ENCODE assay signal across 8 cellular contexts in genomic region chr6:10426781-10427279, GRCh38. TPM values are rescaled to one million over a fixed set of nuclear protein-coding genes. Genes with fewer than 3 reads are reported as not detected.
DNase-seq lines count a peak whose midpoint lies in the region; ATAC-seq and TF ChIP-seq lines count a peak whose summit lies in the region.

No MANE protein-coding gene starts in this region.

- BruUV-seq in PC-9 (replicated peaks; lab: Mats Ljungman, UMichigan), result no TSS peak

- no peaks in the 10 kb centered on the region for H3K79me2 ChIP-seq in PC-9 (ENCODE audit: low read depth)

- H3K4me2 ChIP-seq in PC-9, result peak overlapping the region; percentile 87

- peak overlapping the region; percentile 61 for H3K4me3 ChIP-seq in GM06990 (replicated peaks; ENCODE audit: low read depth, low read length)
- H3K4me3 ChIP-seq in PC-9, result peak overlapping the region; percentile 69
- H3K4me3 ChIP-seq in esophagus muscularis mucosa, result peak overlapping the region; percentile 48 to 60 (median 50)
- H3K4me3 ChIP-seq in adrenal gland, result peak overlapping the region in 2 of 4 donors; percentile 9 to 58

- H3K27ac ChIP-seq in PC-9 (peak overlapping the region; percentile 66), esophagus muscularis mucosa (replicated peaks in 1 of 4) (peak overlapping the region in 2 of 4 donors; percentile 32 to 40), adrenal gland (no peak overlapping the region)

- no peak for TF ChIP-seq EP300 in esophagus muscularis mucosa (IDR thresholded peaks at IDR 0.05)

- H4K20me1 ChIP-seq in PC-9 (ENCODE audit: insufficient read depth), result no peaks in the 10 kb centered on the region

- H3K36me3 Mint-ChIP-seq in progenitor cell of endocrine pancreas (ENCODE audit: insufficient read depth), result no peaks in the 10 kb centered on the region

- TF ChIP-seq CTCF in GM06990 (IDR thresholded peaks at IDR 0.05; ENCODE audit: insufficient read depth, low read length, poor library complexity, severe bottlenecking) (no peak), PC-9 (conservative IDR thresholded peaks at IDR 0.05) (no peak), esophagus muscularis mucosa (IDR thresholded peaks at IDR 0.05) (no peak), progenitor cell of endocrine pancreas (IDR thresholded peaks at IDR 0.05; ENCODE audit: unreplicated experiment) (no peak), adrenal gland (IDR thresholded peaks at IDR 0.05) (no peak)

- intact Hi-C loops in PC-9 (cut with micrococcal nuclease; ENCODE audit: unreplicated experiment), result loop anchor here (1.0 to 5.0 kb wide), 2 partner anchors 885 to 1177 kb away; no protein-coding TSS in a partner anchor
- intact Hi-C loops in esophagus muscularis mucosa (cut with DNase I), result no loop called here
- intact Hi-C loops in adrenal gland (cut with DNase I), result loop anchor here in 1 of 2 donors (10.0 kb wide), 1 partner anchor 1442 kb away; no protein-coding TSS in a partner anchor
- intact Hi-C loops in posterior cingulate gyrus (cut with DNase I), result loop anchor here (5.0 kb wide), 1 partner anchor 395 kb away; no protein-coding TSS in a partner anchor

- TF ChIP-seq POLR2A in esophagus muscularis mucosa (IDR thresholded peaks at IDR 0.05; ENCODE audit: low read depth), result no peak
- no peak for TF ChIP-seq POLR2A in adrenal gland (IDR thresholded peaks at IDR 0.05)

- 37% methylated on average over 6 of the region's 6 CpGs for WGBS in esophagus muscularis mucosa
- 14 to 31% (median 16%) methylated on average over 5 to 6 of the region's 6 CpGs for WGBS in adrenal gland, 4 donors

- H3K4me3 Mint-ChIP-seq in progenitor cell of endocrine pancreas (ENCODE audit: low read depth), result peak overlapping the region; percentile 77

- peaks cover 83% of the 10 kb centered on the region for H3K27me3 Mint-ChIP-seq in progenitor cell of endocrine pancreas

- no peak for DNase-seq in GM06990 (ENCODE audit: extremely low read depth, insufficient read length)
- no peak for DNase-seq in PC-9
- no peak for DNase-seq in esophagus muscularis mucosa (ENCODE audit: extremely low spot score)
- DNase-seq in progenitor cell of endocrine pancreas (ENCODE audit: low spot score, unreplicated experiment), result no peak
- no peak for DNase-seq in COLO829 (ENCODE audit: low spot score)
- no peak for DNase-seq in adrenal gland
- no peak for DNase-seq in posterior cingulate gyrus

- no peaks in the 10 kb centered on the region for H3K9me3 Mint-ChIP-seq in progenitor cell of endocrine pancreas (ENCODE audit: low read depth)

- H3K27ac Mint-ChIP-seq in progenitor cell of endocrine pancreas, result peak overlapping the region; percentile 65

- CTCF ChIA-PET in PC-9 (lab: Charles Lee), result interaction anchor here (0.5 to 0.6 kb wide), 4 partner anchors 28 to 890 kb away, joined by 3 to 5 read pairs (median 4); no protein-coding TSS in a partner anchor

- peaks cover 13% of the 10 kb centered on the region for H3K4me1 ChIP-seq in PC-9 (replicated peaks; ENCODE audit: insufficient read depth)
- H3K4me1 ChIP-seq in esophagus muscularis mucosa, result peaks cover 10 to 20% (median 17%) of the 10 kb centered on the region in 4 donors
- H3K4me1 ChIP-seq in adrenal gland (replicated peaks in 1 of 2), result peaks cover 9 to 14% of the 10 kb centered on the region in 2 donors

- H3K27me3 ChIP-seq in GM06990 (replicated peaks; ENCODE audit: control insufficient read depth, insufficient read depth, low read length) (peaks cover 4% of the 10 kb centered on the region), PC-9 (ENCODE audit: insufficient read depth, low read depth) (no peaks in the 10 kb centered on the region), esophagus muscularis mucosa (peaks cover 0 to 77% (median 27%) of the 10 kb centered on the region in 4 donors), adrenal gland (peaks cover 45% of the 10 kb centered on the region)

- H3K36me3 ChIP-seq in GM06990 (ENCODE audit: control insufficient read depth, insufficient read depth, low read length) (no peaks in the 10 kb centered on the region), PC-9 (ENCODE audit: low read depth) (no peaks in the 10 kb centered on the region), esophagus muscularis mucosa (no peaks in the 10 kb centered on the region), adrenal gland (replicated peaks in 1 of 2) (no peaks in the 10 kb centered on the region)

- no peak for ATAC-seq in GM18511 (IDR thresholded peaks at IDR 0.05; ENCODE audit: unreplicated experiment)

- POLR2A ChIA-PET in PC-9 (lab: Charles Lee; ENCODE audit: unreplicated experiment), result interaction anchor here (0.6 kb wide), 1 partner anchor 900 kb away, joined by 3 read pairs; no protein-coding TSS in a partner anchor

- peak overlapping the region; percentile 98 for H2AFZ ChIP-seq in PC-9

- H3K9me2 ChIP-seq in PC-9 (ENCODE audit: insufficient read depth), result no peaks in the 10 kb centered on the region

- H3K9me3 ChIP-seq in PC-9 (ENCODE audit: insufficient read depth, low read depth) (no peaks in the 10 kb centered on the region), esophagus muscularis mucosa (no peaks in the 10 kb centered on the region), adrenal gland (replicated peaks in 1 of 3) (no peaks in the 10 kb centered on the region)

- no peaks in the 10 kb centered on the region; the same call in 1 of the 2 replicates for H3F3A ChIP-seq in PC-9 (ENCODE audit: insufficient read depth, low read depth)

- H3K4me1 Mint-ChIP-seq in progenitor cell of endocrine pancreas (ENCODE audit: low read depth), result peaks cover 7% of the 10 kb centered on the region

RNA-seq across cellular contexts. Expression of gene TFAP2A, which starts 12.0 kb away (rescaled TPM):
- total RNA-seq in PC-9 (2021), result 37.0 and 43.8 TPM in 2 replicates
- 1 to 10 TPM in 3 of 4 donors, under 1 TPM in 1; 0.69 to 3.0 (median 1.3) TPM for total RNA-seq in esophagus muscularis mucosa
- total RNA-seq in progenitor cell of endocrine pancreas, result 4.7 and 10.0 TPM in 2 replicates
- under 1 TPM in 6 of 8 donors, not detected in 2; 0.23 to 0.84 (median 0.60) TPM for total RNA-seq in adrenal gland
- under 1 TPM; 0.18 to 0.72 (median 0.30) TPM for polyA plus RNA-seq in adrenal gland
